27 cellular contexts compared by ENCODE assay signal in the genomic region with DNA sequence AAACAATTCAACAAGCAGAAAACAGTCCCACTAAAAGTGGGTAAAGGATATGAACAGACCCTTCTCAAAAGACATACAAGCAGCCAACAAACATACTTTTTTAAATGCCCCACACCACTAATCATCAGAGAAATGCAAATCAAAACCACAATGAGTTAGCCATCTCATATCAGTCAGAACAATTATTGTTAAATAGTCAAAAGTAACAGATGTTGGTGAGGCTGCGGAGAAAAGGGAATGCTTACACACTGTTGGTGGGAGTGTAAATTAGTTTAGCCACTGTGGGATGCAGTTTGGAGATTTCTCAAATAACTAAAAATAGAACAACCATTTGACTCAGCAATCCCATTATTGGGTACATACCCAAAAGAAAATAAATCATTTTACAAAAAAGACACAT.
"Had no signal": no experiment of that assay in that cellular context is flagged by ENCODE, and none has a peak within 500 bp of the region (broad histone marks: within the 10 kb centered on the region; RNA-seq: fewer than 3 reads in every experiment).

No MANE protein-coding gene starts in this region.

- ATAC-seq: left cardiac atrium; left lobe of liver; left ventricle myocardium superior; lower lobe of right lung; natural killer cell treated with Interleukin-12 subunit alpha and Interleukin-12 subunit beta and Interleukin-15 and Interleukin-18, amount 100 ng/mL, for 72 hours; pancreas; right cardiac atrium; stimulated activated memory B cell treated with anti-CD40 and anti-IgM and Interleukin-4, amounts not matched to agents 10 μg/mL and 1 μg/mL and 100 μg/mL, for 72 hours; stimulated activated naive CD8-positive, alpha-beta T cell treated with anti-CD3 and anti-CD28 coated beads, Interleukin-15, amount 100 ng/mL, for 72 hours had no signal

- H3K36me3 ChIP-seq: pancreas, prostate gland, uterus had no signal

- H3K9me3 ChIP-seq: pancreas, prostate gland had no signal

- H3K4me2 ChIP-seq: smooth muscle cell had no signal

- H3K27ac Mint-ChIP-seq: natural killer cell treated with Interleukin-12 subunit alpha and Interleukin-12 subunit beta and Interleukin-15 and Interleukin-18, amount 100 ng/mL, for 72 hours; stimulated activated memory B cell treated with anti-CD40 and anti-IgM and Interleukin-4, amounts not matched to agents 10 μg/mL and 1 μg/mL and 100 μg/mL, for 72 hours; stimulated activated naive CD8-positive, alpha-beta T cell treated with anti-CD3 and anti-CD28 coated beads, Interleukin-15, amount 100 ng/mL, for 72 hours; type B pancreatic cell had no signal

- H3K4me3 ChIP-seq: lower lobe of right lung, pancreas, prostate gland, sigmoid colon, smooth muscle cell, tibial nerve, uterus had no signal

- H3K27ac ChIP-seq: lower lobe of right lung, pancreas, prostate gland, sigmoid colon, tibial nerve, uterus had no signal

- H3K4me1 Mint-ChIP-seq: stimulated activated naive CD8-positive, alpha-beta T cell treated with anti-CD3 and anti-CD28 coated beads, Interleukin-15, amount 100 ng/mL, for 72 hours had no signal

- H3K27me3 Mint-ChIP-seq: naive B cell; natural killer cell treated with Interleukin-12 subunit alpha and Interleukin-12 subunit beta and Interleukin-15 and Interleukin-18, amount 100 ng/mL, for 72 hours; stimulated activated memory B cell treated with anti-CD40 and anti-IgM and Interleukin-4, amounts not matched to agents 10 μg/mL and 1 μg/mL and 100 μg/mL, for 72 hours; stimulated activated naive CD8-positive, alpha-beta T cell treated with anti-CD3 and anti-CD28 coated beads, Interleukin-15, amount 100 ng/mL, for 72 hours; type B pancreatic cell had no signal

- H3K4me3 Mint-ChIP-seq: natural killer cell treated with Interleukin-12 subunit alpha and Interleukin-12 subunit beta and Interleukin-15 and Interleukin-18, amount 100 ng/mL, for 72 hours; stimulated activated memory B cell treated with anti-CD40 and anti-IgM and Interleukin-4, amounts not matched to agents 10 μg/mL and 1 μg/mL and 100 μg/mL, for 72 hours; stimulated activated naive CD8-positive, alpha-beta T cell treated with anti-CD3 and anti-CD28 coated beads, Interleukin-15, amount 100 ng/mL, for 72 hours; type B pancreatic cell had no signal

- H3K4me1 ChIP-seq: lower lobe of right lung, pancreas, prostate gland, sigmoid colon, tibial nerve, uterus had no signal

- H3K27me3 ChIP-seq: pancreas, sigmoid colon, tibial nerve, uterus had no signal

- DNase-seq: kidney glomerular epithelial cell; left cardiac atrium; left ventricle myocardium superior; lower lobe of right lung; mammary epithelial cell; mesenchymal stem cell; naive B cell; pancreas; posterior cingulate gyrus; retina; right cardiac atrium; sigmoid colon; stimulated activated CD4-positive, alpha-beta T cell treated with anti-CD3 and anti-CD28 coated beads, Interleukin-1b, Interleukin-23, amount 100 ng/mL, for 48 hours; stimulated activated CD4-positive, alpha-beta T cell treated with anti-CD3 and anti-CD28 coated beads, Interleukin-2, amount 100 ng/mL, for 48 hours; stimulated activated CD4-positive, alpha-beta T cell treated with anti-CD3 and anti-CD28 coated beads, Interleukin-4, amount 100 ng/mL, for 4 hours; stimulated activated CD8-positive, alpha-beta memory T cell treated with anti-CD3 and anti-CD28 coated beads, Interleukin-4, amount 100 ng/mL, for 48 hours; stimulated activated naive CD4-positive, alpha-beta T cell treated with Interleukin-2 at 50 U/mL for 16 hours; stimulated activated naive CD8-positive, alpha-beta T cell treated with anti-CD3 and anti-CD28 coated beads, Interleukin-15, amount 100 ng/mL, for 72 hours; substantia nigra; uterus had no signal
